In the genomic region with DNA sequence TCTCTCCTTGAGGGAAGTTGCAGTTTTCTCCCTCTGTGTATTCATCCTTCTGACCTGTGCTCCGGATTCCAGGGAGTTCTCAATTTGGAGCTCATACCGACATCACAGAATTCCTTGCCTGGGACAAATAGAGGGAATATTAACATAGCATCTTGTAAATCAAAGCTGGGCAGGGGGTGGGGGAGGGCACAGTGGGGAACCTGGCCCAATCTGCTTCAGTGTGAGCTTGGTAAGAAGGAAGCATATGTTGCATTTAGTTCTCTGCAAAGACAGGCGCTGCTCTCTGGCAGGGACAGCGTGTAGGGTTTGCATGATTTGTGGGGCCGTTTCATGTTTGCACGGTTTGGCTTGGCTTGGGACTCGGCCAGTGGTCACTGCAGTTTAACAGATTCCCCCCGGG, we compare ENCODE assay signal across 26 cellular contexts.
DNase-seq lines count a peak whose midpoint lies in the region; ATAC-seq and TF ChIP-seq lines count a peak whose summit lies in the region.
"Had no signal": no experiment of that assay in that cellular context is flagged by ENCODE, and none has a peak within 500 bp of the region (broad histone marks: within the 10 kb centered on the region; RNA-seq: fewer than 3 reads in every experiment).

No MANE protein-coding gene starts in this region.

- no peak overlapping the region for H3K4ac ChIP-seq in mesendoderm (ENCODE audit: low read depth, low read length)

- H2AK5ac ChIP-seq in mesendoderm (ENCODE audit: low read length): no peak overlapping the region

- H3K56ac ChIP-seq in mesendoderm (ENCODE audit: low read length): no peak overlapping the region

- H3K79me1 ChIP-seq in mesendoderm (ENCODE audit: low read length): no peaks in the 10 kb centered on the region

- no peak overlapping the region for H3K23ac ChIP-seq in mesendoderm (ENCODE audit: low read length)

- peak; percentile 91 for DNase-seq in DMS 273 (lab: John Stamatoyannopoulos, UW; ENCODE audit: unreplicated experiment)
- DNase-seq in NCI-H1694 (lab: John Stamatoyannopoulos, UW): peak; percentile 39
- DNase-seq in mesendoderm: peak; percentile 58
- DNase-seq in GF-D8 (lab: John Stamatoyannopoulos, UW): no peak
- no peak for DNase-seq in foreskin keratinocyte
- DNase-seq in posterior cingulate gyrus: no peak
- DNase-seq: activated CD4-positive, alpha-beta T cell treated with anti-CD3 and anti-CD28 coated beads, Interleukin-2, amount 10 ng/mL, durations not matched to agents 7 days and 5 days; activated naive CD4-positive, alpha-beta T cell; activated T-cell treated with anti-CD3 and anti-CD28 coated beads, Interleukin-2, amount 50 U/mL, for 48 hours; adrenal gland; AML-193; body of pancreas; CD8-positive, alpha-beta T cell; DMS153; head of caudate nucleus; KBM-7; SHP77 treated with DMSO at 0.1 percent for 48 hours; stimulated activated naive CD4-positive, alpha-beta T cell treated with Interleukin-2 at 50 U/mL for 16 hours; SW 1271; T-helper 9 cell had no signal

- no peak overlapping the region for H3K9ac ChIP-seq in mesendoderm (ENCODE audit: low read length)

- H2BK15ac ChIP-seq in mesendoderm (replicated peaks; ENCODE audit: low read depth): no peak overlapping the region

- ATAC-seq in GM21576 (IDR thresholded peaks at IDR 0.05; ENCODE audit: unreplicated experiment) (no peak), foreskin keratinocyte (no peak)
- ATAC-seq: A549; body of pancreas; CD8-positive, alpha-beta T cell had no signal

- no peak overlapping the region for H2BK120ac ChIP-seq in mesendoderm (ENCODE audit: low read depth, low read length)

- peaks cover 36% of the 10 kb centered on the region for H3K4me1 ChIP-seq in ectodermal cell (ENCODE audit: control insufficient read depth, insufficient read depth, low read length)
- peaks cover 3% of the 10 kb centered on the region for H3K4me1 ChIP-seq in mesendoderm (ENCODE audit: control insufficient read depth, low read depth, low read length)
- no peaks in the 10 kb centered on the region for H3K4me1 ChIP-seq in foreskin keratinocyte
- H3K4me1 ChIP-seq: A549, adrenal gland, body of pancreas, vagina had no signal

- H2BK5ac ChIP-seq in mesendoderm (ENCODE audit: low read length): no peak overlapping the region

- H3K18ac ChIP-seq in mesendoderm (ENCODE audit: low read length): no peak overlapping the region

- no peaks in the 10 kb centered on the region for H3K36me3 ChIP-seq in ectodermal cell (ENCODE audit: control insufficient read depth, insufficient read depth, low read length)
- H3K36me3 ChIP-seq in mesendoderm (ENCODE audit: control insufficient read depth, insufficient read depth, low read length): no peaks in the 10 kb centered on the region
- H3K36me3 ChIP-seq: adrenal gland, thoracic aorta, vagina had no signal

- H4K5ac ChIP-seq in mesendoderm (ENCODE audit: low read length): no peak overlapping the region

- H3K4me3 ChIP-seq in ectodermal cell (ENCODE audit: insufficient read depth, low read depth, low read length): peak overlapping the region; percentile 4
- H3K4me3 ChIP-seq in mesendoderm (ENCODE audit: low read length): no peak overlapping the region
- H3K4me3 ChIP-seq: A549, adrenal gland, body of pancreas, thoracic aorta, vagina had no signal

- H3K27me3 ChIP-seq in ectodermal cell (ENCODE audit: control insufficient read depth, insufficient read depth, low read length, poor library complexity, severe bottlenecking): no peaks in the 10 kb centered on the region
- no peaks in the 10 kb centered on the region for H3K27me3 ChIP-seq in mesendoderm (ENCODE audit: insufficient read depth, low read length, poor library complexity)
- no peaks in the 10 kb centered on the region for H3K27me3 ChIP-seq in foreskin keratinocyte
- H3K27me3 ChIP-seq: adrenal gland, body of pancreas, vagina had no signal

- 21 to 23% methylated on average over 8 of the region's 8 CpGs for WGBS in ectodermal cell, 2 experiments
- no CpG with 5 or more reads among the region's 8 CpGs for WGBS in mesendoderm (ENCODE audit: extremely low coverage, insufficient coverage, low lambda C conversion rate)

- no peak overlapping the region for H3K4me2 ChIP-seq in mesendoderm (ENCODE audit: low read length)
- H3K4me2 ChIP-seq: A549 had no signal

- H3K9me3 ChIP-seq in ectodermal cell (ENCODE audit: control insufficient read depth, low read length): no peaks in the 10 kb centered on the region
- H3K9me3 ChIP-seq: A549, adrenal gland, body of pancreas, thoracic aorta, vagina had no signal

- intact Hi-C loops in posterior cingulate gyrus (cut with DNase I): no loop called here

- no peak for TF ChIP-seq CTCF in foreskin keratinocyte (conservative IDR thresholded peaks at IDR 0.05)

- no peak overlapping the region for H4K8ac ChIP-seq in mesendoderm (ENCODE audit: low read depth, low read length)

- no peaks in the 10 kb centered on the region for H3K79me2 ChIP-seq in mesendoderm (ENCODE audit: control insufficient read depth, insufficient read depth, low read length)

- H3K27ac ChIP-seq in ectodermal cell (ENCODE audit: insufficient read depth, low read depth, low read length, poor library complexity, severe bottlenecking): peak overlapping the region; percentile 52
- H3K27ac ChIP-seq in mesendoderm (ENCODE audit: low read depth, low read length): no peak overlapping the region
- H3K27ac ChIP-seq in foreskin keratinocyte: no peak overlapping the region
- H3K27ac ChIP-seq: A549, adrenal gland, body of pancreas, thoracic aorta, vagina, VCaP had no signal

Comparison
In these comparisons a context has a peak if more than half of its experiments do, and no peak if none do; other contexts are left out.
1. DNase-seq: peak in DMS 273 (single experiment), NCI-H1694 (single experiment) and mesendoderm (single experiment); none in GF-D8 (single experiment), foreskin keratinocyte (0 of 2) and posterior cingulate gyrus (0 of 10).